Comparison of ENCODE assay signal across 8 cellular contexts in genomic region chr10:119872860-119873671, GRCh38. TPM values are rescaled to one million over a fixed set of nuclear protein-coding genes. Genes with fewer than 3 reads are reported as not detected.
DNase-seq lines count a peak whose midpoint lies in the region; ATAC-seq, FAIRE-seq and TF ChIP-seq lines count a peak whose summit lies in the region.

No MANE protein-coding gene starts in this region.

- no peaks in the 10 kb centered on the region for H3K27me3 ChIP-seq in Loucy (ENCODE audit: insufficient read depth, low read length, poor library complexity, severe bottlenecking)
- no peaks in the 10 kb centered on the region for H3K27me3 ChIP-seq in SJSA1 (replicated peaks)

- peaks cover 35% of the 10 kb centered on the region for H4K20me1 ChIP-seq in Loucy (ENCODE audit: insufficient read depth, low read length, poor library complexity, severe bottlenecking)

- H3K27ac ChIP-seq in SJSA1 (peak overlapping the region; percentile 76), temporal lobe (ENCODE audit: low read depth, low read length) (peak overlapping the region; percentile 88)

- intact Hi-C loops in activated naive CD4-positive, alpha-beta T cell treated with anti-CD3 and anti-CD28 coated beads for 36 hours (cut with micrococcal nuclease), result loop anchor here (1.0 to 2.0 kb wide), 8 partner anchors 19 to 1118 kb away; partner anchors contain the start of genes CACUL1, RGS10, SEC23IP and TIAL1

- peaks cover 38% of the 10 kb centered on the region for H3K4me1 Mint-ChIP-seq in activated naive CD4-positive, alpha-beta T cell treated with anti-CD3 and anti-CD28 coated beads for 36 hours (ENCODE audit: low read depth)

- peak overlapping the region; percentile 83 for H3K4me3 Mint-ChIP-seq in activated naive CD4-positive, alpha-beta T cell treated with anti-CD3 and anti-CD28 coated beads for 36 hours

- peak overlapping the region; percentile 100 for H2AFZ ChIP-seq in Loucy (ENCODE audit: low read length)

- no peaks in the 10 kb centered on the region for H3K36me3 ChIP-seq in ES-I3 (ENCODE audit: insufficient read depth, low read length)
- no peaks in the 10 kb centered on the region for H3K36me3 ChIP-seq in Loucy (ENCODE audit: insufficient read depth, low read length)
- H3K36me3 ChIP-seq in SJSA1, result peaks cover 24% of the 10 kb centered on the region

- peak overlapping the region; percentile 97 for H3K4me3 ChIP-seq in Loucy (ENCODE audit: low read length, poor library complexity, severe bottlenecking)
- H3K4me3 ChIP-seq in SJSA1, result peak overlapping the region; percentile 99

- H3F3A ChIP-seq in Loucy (ENCODE audit: low read depth), result no peaks in the 10 kb centered on the region

- FAIRE-seq in H54 (lab: Jason Lieb, UNC), result no peak

- H3K9me3 ChIP-seq in ES-I3 (ENCODE audit: control insufficient read depth, insufficient read depth, low read length), result no peaks in the 10 kb centered on the region
- H3K9me3 ChIP-seq in Loucy (ENCODE audit: insufficient read depth, low read depth, low read length), result no peaks in the 10 kb centered on the region
- H3K9me3 ChIP-seq in SJSA1 (replicated peaks), result no peaks in the 10 kb centered on the region

- H3K27me3 Mint-ChIP-seq in activated naive CD4-positive, alpha-beta T cell treated with anti-CD3 and anti-CD28 coated beads for 36 hours (ENCODE audit: low read depth), result no peaks in the 10 kb centered on the region

- H3K79me2 ChIP-seq in Loucy (ENCODE audit: insufficient read depth, low read length), result peaks cover 50% of the 10 kb centered on the region

- peaks cover 5% of the 10 kb centered on the region for H3K36me3 Mint-ChIP-seq in activated naive CD4-positive, alpha-beta T cell treated with anti-CD3 and anti-CD28 coated beads for 36 hours (ENCODE audit: low read depth)

- H3K9me3 Mint-ChIP-seq in activated naive CD4-positive, alpha-beta T cell treated with anti-CD3 and anti-CD28 coated beads for 36 hours, result no peaks in the 10 kb centered on the region

- H3K4me1 ChIP-seq in ES-I3 (ENCODE audit: insufficient read depth, low read length) (peaks cover 4% of the 10 kb centered on the region; the same call in 1 of the 2 replicates), Loucy (ENCODE audit: insufficient read depth, low read length, poor library complexity, severe bottlenecking) (peaks cover 35% of the 10 kb centered on the region), SJSA1 (replicated peaks) (peaks cover 18% of the 10 kb centered on the region)

- peak; percentile 80 for DNase-seq in H54 (ENCODE audit: insufficient read length, low spot score)
- peak; percentile 89 to 92 for DNase-seq in SJSA1 (ENCODE audit: low read depth in 1 of 2, low spot score in 2 of 2)
- DNase-seq in activated naive CD4-positive, alpha-beta T cell treated with anti-CD3 and anti-CD28 coated beads for 36 hours, result peak; percentile 84
- peak; percentile 89 for DNase-seq in globus pallidus (ENCODE audit: low spot score)
- peak; percentile 28 for DNase-seq in omental fat pad (ENCODE audit: low spot score)

- no peaks in the 10 kb centered on the region for H3K9me2 ChIP-seq in Loucy (replicated peaks; ENCODE audit: low read depth, low read length)

- TF ChIP-seq POLR2A in H54 (IDR thresholded peaks at IDR 0.05; ENCODE audit: low read depth, low read length), result peak; percentile 59; the same call in 1 of the 2 replicates

- ATAC-seq in omental fat pad (ENCODE audit: low FRiP score), result peak; percentile 95

- TF ChIP-seq CTCF in Loucy (conservative IDR thresholded peaks at IDR 0.05; ENCODE audit: low read length) (no peak), omental fat pad (IDR thresholded peaks at IDR 0.05) (no peak)

- H3K27ac Mint-ChIP-seq in activated naive CD4-positive, alpha-beta T cell treated with anti-CD3 and anti-CD28 coated beads for 36 hours, result peak overlapping the region; percentile 84

- H3K4me2 ChIP-seq in Loucy (ENCODE audit: low read depth, low read length, poor library complexity, severe bottlenecking), result peak overlapping the region; percentile 88

- CTCF ChIA-PET in activated naive CD4-positive, alpha-beta T cell treated with anti-CD3 and anti-CD28 coated beads for 36 hours (lab: Charles Lee), result interaction anchor here (0.9 to 3.4 kb wide), 6 partner anchors 8 to 122 kb away, joined by 3 to 28 read pairs (median 4); no protein-coding TSS in a partner anchor

- H3K9ac ChIP-seq in ES-I3 (ENCODE audit: low read depth, low read length) (peak overlapping the region; percentile 79), Loucy (ENCODE audit: low read depth, low read length, poor library complexity, severe bottlenecking) (peak overlapping the region; percentile 86)

RNA-seq across cellular contexts. Expression of gene MCMBP, which starts 0.4 kb away (rescaled TPM):
- 114 and 152 TPM in 2 replicates for total RNA-seq in SJSA1 (2014; rRNA removed; shearing (Covaris generic))
- 10 to 100 TPM; 76.9 to 77.7 TPM for total RNA-seq in activated naive CD4-positive, alpha-beta T cell treated with anti-CD3 and anti-CD28 coated beads for 36 hours
- total RNA-seq in omental fat pad (10 to 100 TPM; 38.6 to 85.1 (median 56.3) TPM), temporal lobe (40.8 TPM)

RNA-seq across cellular contexts. Expression of gene SEC23IP, which starts 19.5 kb away (rescaled TPM):
- 20.1 and 30.3 TPM in 2 replicates for total RNA-seq in SJSA1 (2014; rRNA removed; shearing (Covaris generic))
- total RNA-seq in activated naive CD4-positive, alpha-beta T cell treated with anti-CD3 and anti-CD28 coated beads for 36 hours, result 10 to 100 TPM; 49.0 to 55.2 TPM
- total RNA-seq in omental fat pad, result 10 to 100 TPM; 15.9 to 37.3 (median 19.7) TPM
- 16.7 TPM for total RNA-seq in temporal lobe

Comparison
In these comparisons a context has a peak if more than half of its experiments do, and no peak if none do; other contexts are left out.
1. Peak in every context shown above with its lines: DNase-seq, ATAC-seq, H3K4me3 ChIP-seq and H3K27ac ChIP-seq.
2. DNase-seq: peak in every context shown above with its lines; median percentile 90 in SJSA1; 89 in globus pallidus; 84 in activated naive CD4-positive, alpha-beta T cell treated with anti-CD3 and anti-CD28 coated beads for 36 hours; 80 in H54; 28 in omental fat pad.